ENCODE assay signal across 1 cellular context in the genomic region with DNA sequence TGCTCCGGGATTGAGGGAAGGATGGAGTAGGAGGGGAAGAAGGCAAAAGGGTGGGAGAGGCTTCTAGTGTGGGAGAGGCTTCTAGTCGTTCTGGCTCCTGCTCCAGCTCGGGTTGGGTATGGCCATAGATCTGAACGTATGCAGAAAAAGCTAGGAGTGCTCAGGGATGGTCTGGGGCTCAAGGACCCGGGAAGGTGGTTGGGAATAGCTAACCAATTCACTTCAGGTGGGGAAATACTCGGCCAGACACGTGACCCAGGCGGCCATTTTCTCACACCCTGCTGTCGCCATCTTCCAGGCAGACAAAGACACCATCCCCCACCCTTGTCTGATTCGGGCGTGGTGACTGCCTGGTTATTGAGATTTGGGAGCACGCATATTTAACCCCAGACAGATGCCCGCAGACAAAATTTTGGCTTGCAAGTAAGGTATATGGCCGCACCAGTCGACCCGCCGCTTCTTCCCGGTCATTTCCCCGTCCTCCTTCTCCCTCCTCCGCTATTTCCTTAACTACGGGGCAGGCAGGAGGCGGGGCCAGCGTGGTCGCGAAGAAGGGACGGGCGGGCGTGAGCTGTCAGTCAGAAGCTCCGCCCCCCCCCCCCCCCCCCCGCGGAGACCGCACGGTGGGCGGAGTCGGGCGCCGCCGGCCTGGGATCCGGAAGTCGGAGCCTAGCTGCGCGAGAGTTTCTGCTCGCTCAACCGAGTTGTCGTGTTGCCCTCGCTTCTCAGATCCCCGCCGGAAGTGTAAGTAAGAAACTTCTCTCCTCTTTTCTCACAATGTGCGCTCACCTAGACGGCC.
TF ChIP-seq lines count a peak whose summit lies in the region.

GNL3L (plus strand) TSS at position 661 of the 799 bp plus-strand sequence. CDS start 2,348 bp downstream, outside the sequence.

TF ChIP-seq in SK-N-SH, 30 proteins besides CTCF, POLR2A, EP300 and RAD21 (continued from another document):
- TF ChIP-seq PBX3 (IDR thresholded peaks at IDR 0.05) (peak; percentile 90), POLR2AphosphoS5 (IDR thresholded peaks at IDR 0.05; ENCODE audit: low read depth, low read length) (peak; percentile 83; the same call in 1 of the 2 replicates), RXRA (IDR thresholded peaks at IDR 0.05; ENCODE audit: borderline replicate concordance, low read depth) (no peak), MXI1 (IDR thresholded peaks at IDR 0.05; ENCODE audit: low read depth, low read length) (no peak), TAF1 (IDR thresholded peaks at IDR 0.05; ENCODE audit: borderline replicate concordance, low read depth, low read length) (peak; percentile 64; the same call in 1 of the 2 replicates), SIN3A (IDR thresholded peaks at IDR 0.05; ENCODE audit: borderline replicate concordance, low read depth, low read length) (no peak; the same call in 1 of the 2 replicates), CHD2 (IDR thresholded peaks at IDR 0.05; ENCODE audit: low read length, partially characterized antibody) (peak; percentile 95), JUND (IDR thresholded peaks at IDR 0.05) (no peak), FOXM1 (IDR thresholded peaks at IDR 0.05; ENCODE audit: low read depth) (no peak), GABPA (IDR thresholded peaks at IDR 0.05; ENCODE audit: low read depth) (peak; percentile 66), NFIC (IDR thresholded peaks at IDR 0.05; ENCODE audit: borderline replicate concordance) (no peak), MAX (IDR thresholded peaks at IDR 0.05; ENCODE audit: low read depth) (peak; percentile 94), NRF1 (IDR thresholded peaks at IDR 0.05; ENCODE audit: low read depth, low read length) (peak; percentile 25; the same call in 1 of the 2 replicates)
- TF ChIP-seq, protein P1, sequence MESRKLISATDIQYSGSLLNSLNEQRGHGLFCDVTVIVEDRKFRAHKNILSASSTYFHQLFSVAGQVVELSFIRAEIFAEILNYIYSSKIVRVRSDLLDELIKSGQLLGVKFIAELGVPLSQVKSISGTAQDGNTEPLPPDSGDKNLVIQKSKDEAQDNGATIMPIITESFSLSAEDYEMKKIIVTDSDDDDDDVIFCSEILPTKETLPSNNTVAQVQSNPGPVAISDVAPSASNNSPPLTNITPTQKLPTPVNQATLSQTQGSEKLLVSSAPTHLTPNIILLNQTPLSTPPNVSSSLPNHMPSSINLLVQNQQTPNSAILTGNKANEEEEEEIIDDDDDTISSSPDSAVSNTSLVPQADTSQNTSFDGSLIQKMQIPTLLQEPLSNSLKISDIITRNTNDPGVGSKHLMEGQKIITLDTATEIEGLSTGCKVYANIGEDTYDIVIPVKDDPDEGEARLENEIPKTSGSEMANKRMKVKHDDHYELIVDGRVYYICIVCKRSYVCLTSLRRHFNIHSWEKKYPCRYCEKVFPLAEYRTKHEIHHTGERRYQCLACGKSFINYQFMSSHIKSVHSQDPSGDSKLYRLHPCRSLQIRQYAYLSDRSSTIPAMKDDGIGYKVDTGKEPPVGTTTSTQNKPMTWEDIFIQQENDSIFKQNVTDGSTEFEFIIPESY (IDR thresholded peaks at IDR 0.05; ENCODE audit: borderline replicate concordance, low read depth): peak; percentile 93
- TF ChIP-seq, protein P2, sequence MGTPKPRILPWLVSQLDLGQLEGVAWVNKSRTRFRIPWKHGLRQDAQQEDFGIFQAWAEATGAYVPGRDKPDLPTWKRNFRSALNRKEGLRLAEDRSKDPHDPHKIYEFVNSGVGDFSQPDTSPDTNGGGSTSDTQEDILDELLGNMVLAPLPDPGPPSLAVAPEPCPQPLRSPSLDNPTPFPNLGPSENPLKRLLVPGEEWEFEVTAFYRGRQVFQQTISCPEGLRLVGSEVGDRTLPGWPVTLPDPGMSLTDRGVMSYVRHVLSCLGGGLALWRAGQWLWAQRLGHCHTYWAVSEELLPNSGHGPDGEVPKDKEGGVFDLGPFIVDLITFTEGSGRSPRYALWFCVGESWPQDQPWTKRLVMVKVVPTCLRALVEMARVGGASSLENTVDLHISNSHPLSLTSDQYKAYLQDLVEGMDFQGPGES (IDR thresholded peaks at IDR 0.05; ENCODE audit: low read depth, low read length): no peak
TF ChIP-seq in SK-N-SH: peak in this region for 12.
